1 cellular context compared by ENCODE assay signal in genomic region chr12:120903382-120903817, GRCh38.
TF ChIP-seq lines count a peak whose summit lies in the region.

No MANE protein-coding gene starts in this region.

TF ChIP-seq in HepG2, 621 proteins besides CTCF, POLR2A, EP300 and RAD21 (continued from another document and continues in another):
- TF ChIP-seq ZNF639 (CRISPR knock-in tag; conservative IDR thresholded peaks at IDR 0.05), result no peak
- peak; percentile 74 for TF ChIP-seq SAP130 (CRISPR knock-in tag; IDR thresholded peaks at IDR 0.05; ENCODE audit: low read depth)
- TF ChIP-seq ZBTB25 (CRISPR knock-in tag; IDR thresholded peaks at IDR 0.05), result no peak
- no peak for TF ChIP-seq NR2F1 (CRISPR knock-in tag; IDR thresholded peaks at IDR 0.05)
- TF ChIP-seq PHF21A (CRISPR knock-in tag; IDR thresholded peaks at IDR 0.05), result no peak
- no peak for TF ChIP-seq TCF7L2 (IDR thresholded peaks at IDR 0.05; ENCODE audit: low read depth, low read length)
- TF ChIP-seq MXI1 (IDR thresholded peaks at IDR 0.05; ENCODE audit: borderline replicate concordance, low read depth, low read length), result no peak
- no peak for TF ChIP-seq FOXA3 (CRISPR knock-in tag; IDR thresholded peaks at IDR 0.05)
- TF ChIP-seq, protein P1, sequence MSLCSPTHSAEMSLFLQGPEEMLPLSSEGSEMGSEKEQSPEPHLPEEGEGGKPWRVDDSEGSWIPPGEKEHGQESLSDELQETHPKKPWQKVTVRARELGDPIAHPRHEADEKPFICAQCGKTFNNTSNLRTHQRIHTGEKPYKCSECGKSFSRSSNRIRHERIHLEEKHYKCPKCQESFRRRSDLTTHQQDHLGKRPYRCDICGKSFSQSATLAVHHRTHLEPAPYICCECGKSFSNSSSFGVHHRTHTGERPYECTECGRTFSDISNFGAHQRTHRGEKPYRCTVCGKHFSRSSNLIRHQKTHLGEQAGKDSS (CRISPR knock-in tag; IDR thresholded peaks at IDR 0.05; ENCODE audit: borderline replicate concordance, low read depth), result no peak
- peak; percentile 38; the same call in 1 of the 2 replicates for TF ChIP-seq DMAP1 (CRISPR knock-in tag; IDR thresholded peaks at IDR 0.05)
- TF ChIP-seq ZNF446 (CRISPR knock-in tag; IDR thresholded peaks at IDR 0.05), result no peak
- TF ChIP-seq ZNF136 (CRISPR knock-in tag; IDR thresholded peaks at IDR 0.05; ENCODE audit: low read depth), result no peak
- TF ChIP-seq HHEX (CRISPR knock-in tag; IDR thresholded peaks at IDR 0.05), result no peak
- TF ChIP-seq PHF20 (CRISPR knock-in tag; IDR thresholded peaks at IDR 0.05), result no peak
- TF ChIP-seq, protein P2, sequence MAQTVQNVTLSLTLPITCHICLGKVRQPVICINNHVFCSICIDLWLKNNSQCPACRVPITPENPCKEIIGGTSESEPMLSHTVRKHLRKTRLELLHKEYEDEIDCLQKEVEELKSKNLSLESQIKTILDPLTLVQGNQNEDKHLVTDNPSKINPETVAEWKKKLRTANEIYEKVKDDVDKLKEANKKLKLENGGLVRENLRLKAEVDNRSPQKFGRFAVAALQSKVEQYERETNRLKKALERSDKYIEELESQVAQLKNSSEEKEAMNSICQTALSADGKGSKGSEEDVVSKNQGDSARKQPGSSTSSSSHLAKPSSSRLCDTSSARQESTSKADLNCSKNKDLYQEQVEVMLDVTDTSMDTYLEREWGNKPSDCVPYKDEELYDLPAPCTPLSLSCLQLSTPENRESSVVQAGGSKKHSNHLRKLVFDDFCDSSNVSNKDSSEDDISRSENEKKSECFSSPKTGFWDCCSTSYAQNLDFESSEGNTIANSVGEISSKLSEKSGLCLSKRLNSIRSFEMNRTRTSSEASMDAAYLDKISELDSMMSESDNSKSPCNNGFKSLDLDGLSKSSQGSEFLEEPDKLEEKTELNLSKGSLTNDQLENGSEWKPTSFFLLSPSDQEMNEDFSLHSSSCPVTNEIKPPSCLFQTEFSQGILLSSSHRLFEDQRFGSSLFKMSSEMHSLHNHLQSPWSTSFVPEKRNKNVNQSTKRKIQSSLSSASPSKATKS (CRISPR knock-in tag; IDR thresholded peaks at IDR 0.05), result no peak
- no peak for TF ChIP-seq ZZZ3 (CRISPR knock-in tag; IDR thresholded peaks at IDR 0.05; ENCODE audit: borderline replicate concordance)
- TF ChIP-seq RXRB (CRISPR knock-in tag; IDR thresholded peaks at IDR 0.05; ENCODE audit: borderline replicate concordance), result no peak
- TF ChIP-seq GATA4 (IDR thresholded peaks at IDR 0.05; ENCODE audit: borderline replicate concordance, low read depth), result no peak
- no peak for TF ChIP-seq NFYB (CRISPR knock-in tag; IDR thresholded peaks at IDR 0.05)
- TF ChIP-seq ZFP82 (CRISPR knock-in tag; IDR thresholded peaks at IDR 0.05; ENCODE audit: borderline replicate concordance), result no peak
- TF ChIP-seq HDAC1 (CRISPR knock-in tag; IDR thresholded peaks at IDR 0.05), result peak; percentile 45; the same call in 1 of the 2 replicates
- no peak for TF ChIP-seq NFIB (CRISPR knock-in tag; IDR thresholded peaks at IDR 0.05; ENCODE audit: borderline replicate concordance)
- TF ChIP-seq FOXJ3 (CRISPR knock-in tag; IDR thresholded peaks at IDR 0.05; ENCODE audit: borderline replicate concordance), result no peak
- no peak for TF ChIP-seq SOX13 (IDR thresholded peaks at IDR 0.05)
- no peak for TF ChIP-seq SOX13 (CRISPR knock-in tag; conservative IDR thresholded peaks at IDR 0.05 in 1 of 2, IDR thresholded peaks at IDR 0.05 in 1 of 2)
- no peak for TF ChIP-seq RBM39 (IDR thresholded peaks at IDR 0.05; ENCODE audit: low read depth, low read length, poor library complexity, severe bottlenecking)
- TF ChIP-seq ZNF331 (CRISPR knock-in tag; IDR thresholded peaks at IDR 0.05), result no peak
- TF ChIP-seq SMAD3 (CRISPR knock-in tag; IDR thresholded peaks at IDR 0.05), result no peak
- no peak for TF ChIP-seq E2F1 (CRISPR knock-in tag; IDR thresholded peaks at IDR 0.05)
- no peak for TF ChIP-seq ZNF337 (CRISPR knock-in tag; IDR thresholded peaks at IDR 0.05; ENCODE audit: borderline replicate concordance, low read depth)
- TF ChIP-seq ADNP (CRISPR knock-in tag; IDR thresholded peaks at IDR 0.05), result no peak
- no peak for TF ChIP-seq ZFP90 (CRISPR knock-in tag; IDR thresholded peaks at IDR 0.05; ENCODE audit: borderline replicate concordance)
- no peak for TF ChIP-seq TGIF2 (CRISPR knock-in tag; IDR thresholded peaks at IDR 0.05)
- TF ChIP-seq, protein P3, sequence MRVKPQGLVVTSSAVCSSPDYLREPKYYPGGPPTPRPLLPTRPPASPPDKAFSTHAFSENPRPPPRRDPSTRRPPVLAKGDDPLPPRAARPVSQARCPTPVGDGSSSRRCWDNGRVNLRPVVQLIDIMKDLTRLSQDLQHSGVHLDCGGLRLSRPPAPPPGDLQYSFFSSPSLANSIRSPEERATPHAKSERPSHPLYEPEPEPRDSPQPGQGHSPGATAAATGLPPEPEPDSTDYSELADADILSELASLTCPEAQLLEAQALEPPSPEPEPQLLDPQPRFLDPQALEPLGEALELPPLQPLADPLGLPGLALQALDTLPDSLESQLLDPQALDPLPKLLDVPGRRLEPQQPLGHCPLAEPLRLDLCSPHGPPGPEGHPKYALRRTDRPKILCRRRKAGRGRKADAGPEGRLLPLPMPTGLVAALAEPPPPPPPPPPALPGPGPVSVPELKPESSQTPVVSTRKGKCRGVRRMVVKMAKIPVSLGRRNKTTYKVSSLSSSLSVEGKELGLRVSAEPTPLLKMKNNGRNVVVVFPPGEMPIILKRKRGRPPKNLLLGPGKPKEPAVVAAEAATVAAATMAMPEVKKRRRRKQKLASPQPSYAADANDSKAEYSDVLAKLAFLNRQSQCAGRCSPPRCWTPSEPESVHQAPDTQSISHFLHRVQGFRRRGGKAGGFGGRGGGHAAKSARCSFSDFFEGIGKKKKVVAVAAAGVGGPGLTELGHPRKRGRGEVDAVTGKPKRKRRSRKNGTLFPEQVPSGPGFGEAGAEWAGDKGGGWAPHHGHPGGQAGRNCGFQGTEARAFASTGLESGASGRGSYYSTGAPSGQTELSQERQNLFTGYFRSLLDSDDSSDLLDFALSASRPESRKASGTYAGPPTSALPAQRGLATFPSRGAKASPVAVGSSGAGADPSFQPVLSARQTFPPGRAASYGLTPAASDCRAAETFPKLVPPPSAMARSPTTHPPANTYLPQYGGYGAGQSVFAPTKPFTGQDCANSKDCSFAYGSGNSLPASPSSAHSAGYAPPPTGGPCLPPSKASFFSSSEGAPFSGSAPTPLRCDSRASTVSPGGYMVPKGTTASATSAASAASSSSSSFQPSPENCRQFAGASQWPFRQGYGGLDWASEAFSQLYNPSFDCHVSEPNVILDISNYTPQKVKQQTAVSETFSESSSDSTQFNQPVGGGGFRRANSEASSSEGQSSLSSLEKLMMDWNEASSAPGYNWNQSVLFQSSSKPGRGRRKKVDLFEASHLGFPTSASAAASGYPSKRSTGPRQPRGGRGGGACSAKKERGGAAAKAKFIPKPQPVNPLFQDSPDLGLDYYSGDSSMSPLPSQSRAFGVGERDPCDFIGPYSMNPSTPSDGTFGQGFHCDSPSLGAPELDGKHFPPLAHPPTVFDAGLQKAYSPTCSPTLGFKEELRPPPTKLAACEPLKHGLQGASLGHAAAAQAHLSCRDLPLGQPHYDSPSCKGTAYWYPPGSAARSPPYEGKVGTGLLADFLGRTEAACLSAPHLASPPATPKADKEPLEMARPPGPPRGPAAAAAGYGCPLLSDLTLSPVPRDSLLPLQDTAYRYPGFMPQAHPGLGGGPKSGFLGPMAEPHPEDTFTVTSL (CRISPR knock-in tag; IDR thresholded peaks at IDR 0.05; ENCODE audit: borderline replicate concordance), result no peak
- TF ChIP-seq ATF3 (CRISPR knock-in tag; IDR thresholded peaks at IDR 0.05), result no peak
- TF ChIP-seq SUZ12 (IDR thresholded peaks at IDR 0.05; ENCODE audit: low read depth, low read length), result no peak
- TF ChIP-seq ZNF800 (CRISPR knock-in tag; IDR thresholded peaks at IDR 0.05), result no peak
- TF ChIP-seq, protein P4, sequence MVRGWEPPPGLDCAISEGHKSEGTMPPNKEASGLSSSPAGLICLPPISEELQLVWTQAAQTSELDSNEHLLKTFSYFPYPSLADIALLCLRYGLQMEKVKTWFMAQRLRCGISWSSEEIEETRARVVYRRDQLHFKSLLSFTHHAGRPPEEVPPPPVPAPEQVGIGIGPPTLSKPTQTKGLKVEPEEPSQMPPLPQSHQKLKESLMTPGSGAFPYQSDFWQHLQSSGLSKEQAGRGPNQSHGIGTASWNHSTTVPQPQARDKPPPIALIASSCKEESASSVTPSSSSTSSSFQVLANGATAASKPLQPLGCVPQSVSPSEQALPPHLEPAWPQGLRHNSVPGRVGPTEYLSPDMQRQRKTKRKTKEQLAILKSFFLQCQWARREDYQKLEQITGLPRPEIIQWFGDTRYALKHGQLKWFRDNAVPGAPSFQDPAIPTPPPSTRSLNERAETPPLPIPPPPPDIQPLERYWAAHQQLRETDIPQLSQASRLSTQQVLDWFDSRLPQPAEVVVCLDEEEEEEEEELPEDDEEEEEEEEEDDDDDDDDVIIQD (CRISPR knock-in tag; IDR thresholded peaks at IDR 0.05; ENCODE audit: low read depth), result no peak
- no peak for TF ChIP-seq ZBTB4 (CRISPR knock-in tag; IDR thresholded peaks at IDR 0.05; ENCODE audit: borderline replicate concordance)
- no peak for TF ChIP-seq ZNF615 (CRISPR knock-in tag; IDR thresholded peaks at IDR 0.05; ENCODE audit: borderline replicate concordance)
- no peak for TF ChIP-seq IRF9 (CRISPR knock-in tag; IDR thresholded peaks at IDR 0.05; ENCODE audit: borderline replicate concordance)
- no peak for TF ChIP-seq RBAK (CRISPR knock-in tag; IDR thresholded peaks at IDR 0.05)
- TF ChIP-seq ZNF350 (CRISPR knock-in tag; IDR thresholded peaks at IDR 0.05; ENCODE audit: borderline replicate concordance, low read depth), result no peak
